Comparison of ENCODE assay signal across 1 cellular context in the genomic region with DNA sequence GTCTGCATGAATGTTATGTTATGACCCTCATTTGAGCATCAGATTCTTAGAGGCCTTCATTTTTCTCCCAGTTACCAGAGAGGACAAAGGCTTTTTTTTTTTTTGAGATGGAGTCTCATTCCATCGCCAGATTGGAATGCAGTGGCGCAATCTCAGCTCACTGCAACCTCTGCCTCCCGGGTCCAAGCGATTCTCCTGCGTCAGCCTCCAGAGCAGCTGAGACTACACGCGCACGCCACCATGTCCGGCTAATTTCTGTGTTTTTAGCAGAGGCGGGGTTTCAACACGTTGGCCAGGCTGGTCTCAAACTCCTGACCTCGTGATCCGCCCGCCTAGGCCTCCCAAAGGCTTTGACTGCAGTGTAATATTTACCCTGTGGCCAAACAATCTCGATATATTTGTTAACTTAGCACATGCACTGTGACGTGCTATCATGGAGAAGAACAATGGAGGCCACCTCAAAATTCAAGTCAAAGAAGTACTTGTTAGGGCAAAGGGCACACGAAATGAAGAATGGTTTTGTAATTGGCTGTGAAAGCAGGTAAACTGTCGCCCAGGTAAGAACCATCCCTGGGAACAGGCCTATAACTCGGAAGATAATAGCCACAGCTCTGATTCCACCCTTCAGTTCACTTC.
TF ChIP-seq lines count a peak whose summit lies in the region.

No MANE protein-coding gene starts in this region.

TF ChIP-seq in HepG2, 621 proteins besides CTCF, POLR2A, EP300 and RAD21 (continued from another document and continues in another):
- TF ChIP-seq POLR2AphosphoS2 (IDR thresholded peaks at IDR 0.05; ENCODE audit: low read depth, low read length) (no peak), ZNF616 (CRISPR knock-in tag; IDR thresholded peaks at IDR 0.05; ENCODE audit: low read depth) (no peak), ZZZ3 (CRISPR knock-in tag; IDR thresholded peaks at IDR 0.05; ENCODE audit: borderline replicate concordance) (no peak), FOXJ3 (CRISPR knock-in tag; IDR thresholded peaks at IDR 0.05; ENCODE audit: borderline replicate concordance) (no peak), ATRX (CRISPR knock-in tag; IDR thresholded peaks at IDR 0.05; ENCODE audit: borderline replicate concordance) (no peak), PHF21A (CRISPR knock-in tag; IDR thresholded peaks at IDR 0.05) (peak; percentile 66), NKX3-1 (CRISPR knock-in tag; IDR thresholded peaks at IDR 0.05) (no peak), HMG20A (CRISPR knock-in tag; IDR thresholded peaks at IDR 0.05; ENCODE audit: borderline replicate concordance) (0 out of 2 replicates have a peak, but pooled peaks have one; percentile 58), REPIN1 (CRISPR knock-in tag; IDR thresholded peaks at IDR 0.05; ENCODE audit: borderline replicate concordance, low read depth) (no peak), WIZ (CRISPR knock-in tag; IDR thresholded peaks at IDR 0.05) (no peak), ZNF775 (CRISPR knock-in tag; IDR thresholded peaks at IDR 0.05; ENCODE audit: borderline replicate concordance) (no peak), MAFF (IDR thresholded peaks at IDR 0.05; ENCODE audit: low read depth, low read length) (no peak), SNAI1 (CRISPR knock-in tag; IDR thresholded peaks at IDR 0.05; ENCODE audit: borderline replicate concordance) (no peak), ZNF292 (CRISPR knock-in tag; IDR thresholded peaks at IDR 0.05; ENCODE audit: borderline replicate concordance, low read depth) (peak; percentile 70), MBNL3 (CRISPR knock-in tag; conservative IDR thresholded peaks at IDR 0.05) (no peak), ZNF605 (CRISPR knock-in tag; IDR thresholded peaks at IDR 0.05) (0 out of 2 replicates have a peak, but pooled peaks have one; percentile 30), ZNF367 (CRISPR knock-in tag; IDR thresholded peaks at IDR 0.05; ENCODE audit: borderline replicate concordance) (no peak), ZNF138 (CRISPR knock-in tag; IDR thresholded peaks at IDR 0.05; ENCODE audit: low read depth) (no peak), IRF2 (CRISPR knock-in tag; IDR thresholded peaks at IDR 0.05) (no peak), DMAP1 (CRISPR knock-in tag; IDR thresholded peaks at IDR 0.05) (peak; percentile 41), ARNT2 (CRISPR knock-in tag; IDR thresholded peaks at IDR 0.05; ENCODE audit: low read depth) (peak; percentile 53; the same call in 1 of the 2 replicates), ZNF30 (CRISPR knock-in tag; IDR thresholded peaks at IDR 0.05) (no peak), MAFK (conservative IDR thresholded peaks at IDR 0.05 in 1 of 2, IDR thresholded peaks at IDR 0.05 in 1 of 2; ENCODE audit: low read length in 2 of 2) (no peak), BCL6 (CRISPR knock-in tag; IDR thresholded peaks at IDR 0.05) (peak; percentile 39)
- TF ChIP-seq, protein P1, sequence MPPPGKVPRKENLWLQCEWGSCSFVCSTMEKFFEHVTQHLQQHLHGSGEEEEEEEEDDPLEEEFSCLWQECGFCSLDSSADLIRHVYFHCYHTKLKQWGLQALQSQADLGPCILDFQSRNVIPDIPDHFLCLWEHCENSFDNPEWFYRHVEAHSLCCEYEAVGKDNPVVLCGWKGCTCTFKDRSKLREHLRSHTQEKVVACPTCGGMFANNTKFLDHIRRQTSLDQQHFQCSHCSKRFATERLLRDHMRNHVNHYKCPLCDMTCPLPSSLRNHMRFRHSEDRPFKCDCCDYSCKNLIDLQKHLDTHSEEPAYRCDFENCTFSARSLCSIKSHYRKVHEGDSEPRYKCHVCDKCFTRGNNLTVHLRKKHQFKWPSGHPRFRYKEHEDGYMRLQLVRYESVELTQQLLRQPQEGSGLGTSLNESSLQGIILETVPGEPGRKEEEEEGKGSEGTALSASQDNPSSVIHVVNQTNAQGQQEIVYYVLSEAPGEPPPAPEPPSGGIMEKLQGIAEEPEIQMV (CRISPR knock-in tag; IDR thresholded peaks at IDR 0.05; ENCODE audit: low read depth) = no peak
- TF ChIP-seq, protein P2, sequence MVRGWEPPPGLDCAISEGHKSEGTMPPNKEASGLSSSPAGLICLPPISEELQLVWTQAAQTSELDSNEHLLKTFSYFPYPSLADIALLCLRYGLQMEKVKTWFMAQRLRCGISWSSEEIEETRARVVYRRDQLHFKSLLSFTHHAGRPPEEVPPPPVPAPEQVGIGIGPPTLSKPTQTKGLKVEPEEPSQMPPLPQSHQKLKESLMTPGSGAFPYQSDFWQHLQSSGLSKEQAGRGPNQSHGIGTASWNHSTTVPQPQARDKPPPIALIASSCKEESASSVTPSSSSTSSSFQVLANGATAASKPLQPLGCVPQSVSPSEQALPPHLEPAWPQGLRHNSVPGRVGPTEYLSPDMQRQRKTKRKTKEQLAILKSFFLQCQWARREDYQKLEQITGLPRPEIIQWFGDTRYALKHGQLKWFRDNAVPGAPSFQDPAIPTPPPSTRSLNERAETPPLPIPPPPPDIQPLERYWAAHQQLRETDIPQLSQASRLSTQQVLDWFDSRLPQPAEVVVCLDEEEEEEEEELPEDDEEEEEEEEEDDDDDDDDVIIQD (CRISPR knock-in tag; IDR thresholded peaks at IDR 0.05; ENCODE audit: low read depth) = 0 out of 2 replicates have a peak, but pooled peaks have one; percentile 37
- TF ChIP-seq, protein P3, sequence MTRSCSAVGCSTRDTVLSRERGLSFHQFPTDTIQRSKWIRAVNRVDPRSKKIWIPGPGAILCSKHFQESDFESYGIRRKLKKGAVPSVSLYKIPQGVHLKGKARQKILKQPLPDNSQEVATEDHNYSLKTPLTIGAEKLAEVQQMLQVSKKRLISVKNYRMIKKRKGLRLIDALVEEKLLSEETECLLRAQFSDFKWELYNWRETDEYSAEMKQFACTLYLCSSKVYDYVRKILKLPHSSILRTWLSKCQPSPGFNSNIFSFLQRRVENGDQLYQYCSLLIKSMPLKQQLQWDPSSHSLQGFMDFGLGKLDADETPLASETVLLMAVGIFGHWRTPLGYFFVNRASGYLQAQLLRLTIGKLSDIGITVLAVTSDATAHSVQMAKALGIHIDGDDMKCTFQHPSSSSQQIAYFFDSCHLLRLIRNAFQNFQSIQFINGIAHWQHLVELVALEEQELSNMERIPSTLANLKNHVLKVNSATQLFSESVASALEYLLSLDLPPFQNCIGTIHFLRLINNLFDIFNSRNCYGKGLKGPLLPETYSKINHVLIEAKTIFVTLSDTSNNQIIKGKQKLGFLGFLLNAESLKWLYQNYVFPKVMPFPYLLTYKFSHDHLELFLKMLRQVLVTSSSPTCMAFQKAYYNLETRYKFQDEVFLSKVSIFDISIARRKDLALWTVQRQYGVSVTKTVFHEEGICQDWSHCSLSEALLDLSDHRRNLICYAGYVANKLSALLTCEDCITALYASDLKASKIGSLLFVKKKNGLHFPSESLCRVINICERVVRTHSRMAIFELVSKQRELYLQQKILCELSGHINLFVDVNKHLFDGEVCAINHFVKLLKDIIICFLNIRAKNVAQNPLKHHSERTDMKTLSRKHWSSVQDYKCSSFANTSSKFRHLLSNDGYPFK (CRISPR knock-in tag; IDR thresholded peaks at IDR 0.05; ENCODE audit: borderline replicate concordance) = no peak
- TF ChIP-seq, protein P4, sequence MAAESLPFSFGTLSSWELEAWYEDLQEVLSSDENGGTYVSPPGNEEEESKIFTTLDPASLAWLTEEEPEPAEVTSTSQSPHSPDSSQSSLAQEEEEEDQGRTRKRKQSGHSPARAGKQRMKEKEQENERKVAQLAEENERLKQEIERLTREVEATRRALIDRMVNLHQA (CRISPR knock-in tag; IDR thresholded peaks at IDR 0.05) = no peak
- TF ChIP-seq, protein P5, sequence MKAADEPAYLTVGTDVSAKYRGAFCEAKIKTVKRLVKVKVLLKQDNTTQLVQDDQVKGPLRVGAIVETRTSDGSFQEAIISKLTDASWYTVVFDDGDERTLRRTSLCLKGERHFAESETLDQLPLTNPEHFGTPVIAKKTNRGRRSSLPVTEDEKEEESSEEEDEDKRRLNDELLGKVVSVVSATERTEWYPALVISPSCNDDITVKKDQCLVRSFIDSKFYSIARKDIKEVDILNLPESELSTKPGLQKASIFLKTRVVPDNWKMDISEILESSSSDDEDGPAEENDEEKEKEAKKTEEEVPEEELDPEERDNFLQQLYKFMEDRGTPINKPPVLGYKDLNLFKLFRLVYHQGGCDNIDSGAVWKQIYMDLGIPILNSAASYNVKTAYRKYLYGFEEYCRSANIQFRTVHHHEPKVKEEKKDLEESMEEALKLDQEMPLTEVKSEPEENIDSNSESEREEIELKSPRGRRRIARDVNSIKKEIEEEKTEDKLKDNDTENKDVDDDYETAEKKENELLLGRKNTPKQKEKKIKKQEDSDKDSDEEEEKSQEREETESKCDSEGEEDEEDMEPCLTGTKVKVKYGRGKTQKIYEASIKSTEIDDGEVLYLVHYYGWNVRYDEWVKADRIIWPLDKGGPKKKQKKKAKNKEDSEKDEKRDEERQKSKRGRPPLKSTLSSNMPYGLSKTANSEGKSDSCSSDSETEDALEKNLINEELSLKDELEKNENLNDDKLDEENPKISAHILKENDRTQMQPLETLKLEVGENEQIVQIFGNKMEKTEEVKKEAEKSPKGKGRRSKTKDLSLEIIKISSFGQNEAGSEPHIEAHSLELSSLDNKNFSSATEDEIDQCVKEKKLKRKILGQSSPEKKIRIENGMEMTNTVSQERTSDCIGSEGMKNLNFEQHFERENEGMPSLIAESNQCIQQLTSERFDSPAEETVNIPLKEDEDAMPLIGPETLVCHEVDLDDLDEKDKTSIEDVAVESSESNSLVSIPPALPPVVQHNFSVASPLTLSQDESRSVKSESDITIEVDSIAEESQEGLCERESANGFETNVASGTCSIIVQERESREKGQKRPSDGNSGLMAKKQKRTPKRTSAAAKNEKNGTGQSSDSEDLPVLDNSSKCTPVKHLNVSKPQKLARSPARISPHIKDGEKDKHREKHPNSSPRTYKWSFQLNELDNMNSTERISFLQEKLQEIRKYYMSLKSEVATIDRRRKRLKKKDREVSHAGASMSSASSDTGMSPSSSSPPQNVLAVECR (CRISPR knock-in tag; IDR thresholded peaks at IDR 0.05; ENCODE audit: borderline replicate concordance) = no peak; the same call in 1 of the 2 replicates
- TF ChIP-seq, protein P6, sequence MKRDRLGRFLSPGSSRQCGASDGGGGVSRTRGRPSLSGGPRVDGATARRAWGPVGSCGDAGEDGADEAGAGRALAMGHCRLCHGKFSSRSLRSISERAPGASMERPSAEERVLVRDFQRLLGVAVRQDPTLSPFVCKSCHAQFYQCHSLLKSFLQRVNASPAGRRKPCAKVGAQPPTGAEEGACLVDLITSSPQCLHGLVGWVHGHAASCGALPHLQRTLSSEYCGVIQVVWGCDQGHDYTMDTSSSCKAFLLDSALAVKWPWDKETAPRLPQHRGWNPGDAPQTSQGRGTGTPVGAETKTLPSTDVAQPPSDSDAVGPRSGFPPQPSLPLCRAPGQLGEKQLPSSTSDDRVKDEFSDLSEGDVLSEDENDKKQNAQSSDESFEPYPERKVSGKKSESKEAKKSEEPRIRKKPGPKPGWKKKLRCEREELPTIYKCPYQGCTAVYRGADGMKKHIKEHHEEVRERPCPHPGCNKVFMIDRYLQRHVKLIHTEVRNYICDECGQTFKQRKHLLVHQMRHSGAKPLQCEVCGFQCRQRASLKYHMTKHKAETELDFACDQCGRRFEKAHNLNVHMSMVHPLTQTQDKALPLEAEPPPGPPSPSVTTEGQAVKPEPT (CRISPR knock-in tag; IDR thresholded peaks at IDR 0.05; ENCODE audit: low read depth) = no peak
- TF ChIP-seq, protein P7, sequence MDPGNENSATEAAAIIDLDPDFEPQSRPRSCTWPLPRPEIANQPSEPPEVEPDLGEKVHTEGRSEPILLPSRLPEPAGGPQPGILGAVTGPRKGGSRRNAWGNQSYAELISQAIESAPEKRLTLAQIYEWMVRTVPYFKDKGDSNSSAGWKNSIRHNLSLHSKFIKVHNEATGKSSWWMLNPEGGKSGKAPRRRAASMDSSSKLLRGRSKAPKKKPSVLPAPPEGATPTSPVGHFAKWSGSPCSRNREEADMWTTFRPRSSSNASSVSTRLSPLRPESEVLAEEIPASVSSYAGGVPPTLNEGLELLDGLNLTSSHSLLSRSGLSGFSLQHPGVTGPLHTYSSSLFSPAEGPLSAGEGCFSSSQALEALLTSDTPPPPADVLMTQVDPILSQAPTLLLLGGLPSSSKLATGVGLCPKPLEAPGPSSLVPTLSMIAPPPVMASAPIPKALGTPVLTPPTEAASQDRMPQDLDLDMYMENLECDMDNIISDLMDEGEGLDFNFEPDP (CRISPR knock-in tag; conservative IDR thresholded peaks at IDR 0.05) = no peak
- TF ChIP-seq, protein P8, sequence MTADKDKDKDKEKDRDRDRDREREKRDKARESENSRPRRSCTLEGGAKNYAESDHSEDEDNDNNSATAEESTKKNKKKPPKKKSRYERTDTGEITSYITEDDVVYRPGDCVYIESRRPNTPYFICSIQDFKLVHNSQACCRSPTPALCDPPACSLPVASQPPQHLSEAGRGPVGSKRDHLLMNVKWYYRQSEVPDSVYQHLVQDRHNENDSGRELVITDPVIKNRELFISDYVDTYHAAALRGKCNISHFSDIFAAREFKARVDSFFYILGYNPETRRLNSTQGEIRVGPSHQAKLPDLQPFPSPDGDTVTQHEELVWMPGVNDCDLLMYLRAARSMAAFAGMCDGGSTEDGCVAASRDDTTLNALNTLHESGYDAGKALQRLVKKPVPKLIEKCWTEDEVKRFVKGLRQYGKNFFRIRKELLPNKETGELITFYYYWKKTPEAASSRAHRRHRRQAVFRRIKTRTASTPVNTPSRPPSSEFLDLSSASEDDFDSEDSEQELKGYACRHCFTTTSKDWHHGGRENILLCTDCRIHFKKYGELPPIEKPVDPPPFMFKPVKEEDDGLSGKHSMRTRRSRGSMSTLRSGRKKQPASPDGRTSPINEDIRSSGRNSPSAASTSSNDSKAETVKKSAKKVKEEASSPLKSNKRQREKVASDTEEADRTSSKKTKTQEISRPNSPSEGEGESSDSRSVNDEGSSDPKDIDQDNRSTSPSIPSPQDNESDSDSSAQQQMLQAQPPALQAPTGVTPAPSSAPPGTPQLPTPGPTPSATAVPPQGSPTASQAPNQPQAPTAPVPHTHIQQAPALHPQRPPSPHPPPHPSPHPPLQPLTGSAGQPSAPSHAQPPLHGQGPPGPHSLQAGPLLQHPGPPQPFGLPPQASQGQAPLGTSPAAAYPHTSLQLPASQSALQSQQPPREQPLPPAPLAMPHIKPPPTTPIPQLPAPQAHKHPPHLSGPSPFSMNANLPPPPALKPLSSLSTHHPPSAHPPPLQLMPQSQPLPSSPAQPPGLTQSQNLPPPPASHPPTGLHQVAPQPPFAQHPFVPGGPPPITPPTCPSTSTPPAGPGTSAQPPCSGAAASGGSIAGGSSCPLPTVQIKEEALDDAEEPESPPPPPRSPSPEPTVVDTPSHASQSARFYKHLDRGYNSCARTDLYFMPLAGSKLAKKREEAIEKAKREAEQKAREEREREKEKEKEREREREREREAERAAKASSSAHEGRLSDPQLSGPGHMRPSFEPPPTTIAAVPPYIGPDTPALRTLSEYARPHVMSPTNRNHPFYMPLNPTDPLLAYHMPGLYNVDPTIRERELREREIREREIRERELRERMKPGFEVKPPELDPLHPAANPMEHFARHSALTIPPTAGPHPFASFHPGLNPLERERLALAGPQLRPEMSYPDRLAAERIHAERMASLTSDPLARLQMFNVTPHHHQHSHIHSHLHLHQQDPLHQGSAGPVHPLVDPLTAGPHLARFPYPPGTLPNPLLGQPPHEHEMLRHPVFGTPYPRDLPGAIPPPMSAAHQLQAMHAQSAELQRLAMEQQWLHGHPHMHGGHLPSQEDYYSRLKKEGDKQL (CRISPR knock-in tag; IDR thresholded peaks at IDR 0.05; ENCODE audit: low read depth) = no peak
